In the genomic region with DNA sequence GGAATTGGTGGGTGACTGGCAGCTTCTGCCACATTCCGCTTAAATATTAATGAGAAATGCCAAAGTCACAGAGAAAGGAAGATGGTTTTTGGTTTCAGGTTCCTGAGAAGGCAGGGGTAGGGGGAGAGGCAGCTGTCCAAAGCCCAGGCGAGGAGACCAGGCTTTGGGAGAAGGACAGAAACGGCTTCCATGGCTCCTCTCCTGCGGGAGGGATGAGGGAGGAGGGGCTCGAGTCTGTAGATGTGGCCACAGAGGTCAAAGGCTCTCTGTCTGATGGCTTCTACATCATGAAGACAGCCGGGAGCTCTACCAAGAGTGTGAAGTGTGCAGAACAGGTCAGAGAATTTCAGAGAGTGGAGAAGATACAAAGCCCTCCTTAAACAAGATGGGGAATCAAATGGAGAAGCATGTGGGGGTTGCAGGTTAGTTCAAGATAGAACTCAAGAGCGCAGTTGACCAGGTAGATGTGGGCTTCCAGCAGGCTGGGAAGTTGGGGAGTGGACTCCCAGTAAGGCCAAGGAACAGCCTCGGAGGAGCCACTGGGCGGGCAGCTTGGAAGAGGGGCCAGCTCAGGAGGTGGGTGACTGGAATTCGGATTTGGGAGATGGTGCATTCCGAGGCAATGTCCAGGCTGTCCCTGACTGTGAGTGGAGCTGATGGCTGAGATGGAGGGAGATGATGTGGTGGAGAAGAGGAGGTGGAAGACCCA, we compare ENCODE assay signal across 1 cellular context.
TF ChIP-seq lines count a peak whose summit lies in the region.

No MANE protein-coding gene starts in this region.

TF ChIP-seq in liver, 16 proteins besides CTCF, POLR2A, EP300 and RAD21:
- TF ChIP-seq RXRA (IDR thresholded peaks at IDR 0.05) (no peak), HNF4A (conservative IDR thresholded peaks at IDR 0.05) (no peak), NR2F2 (IDR thresholded peaks at IDR 0.05) (no peak), TAF1 (conservative IDR thresholded peaks at IDR 0.05) (no peak), EGR1 (IDR thresholded peaks at IDR 0.05; ENCODE audit: low read depth in 2 of 2) (no peak), FOXA1 (IDR thresholded peaks at IDR 0.05) (no peak), MAX (IDR thresholded peaks at IDR 0.05) (no peak), SP1 (IDR thresholded peaks at IDR 0.05) (no peak), GABPA (IDR thresholded peaks at IDR 0.05 in 1 of 2, conservative IDR thresholded peaks at IDR 0.05 in 1 of 2) (no peak), YY1 (IDR thresholded peaks at IDR 0.05) (no peak), FOXA2 (IDR thresholded peaks at IDR 0.05) (no peak)
- TF ChIP-seq, protein P1, sequence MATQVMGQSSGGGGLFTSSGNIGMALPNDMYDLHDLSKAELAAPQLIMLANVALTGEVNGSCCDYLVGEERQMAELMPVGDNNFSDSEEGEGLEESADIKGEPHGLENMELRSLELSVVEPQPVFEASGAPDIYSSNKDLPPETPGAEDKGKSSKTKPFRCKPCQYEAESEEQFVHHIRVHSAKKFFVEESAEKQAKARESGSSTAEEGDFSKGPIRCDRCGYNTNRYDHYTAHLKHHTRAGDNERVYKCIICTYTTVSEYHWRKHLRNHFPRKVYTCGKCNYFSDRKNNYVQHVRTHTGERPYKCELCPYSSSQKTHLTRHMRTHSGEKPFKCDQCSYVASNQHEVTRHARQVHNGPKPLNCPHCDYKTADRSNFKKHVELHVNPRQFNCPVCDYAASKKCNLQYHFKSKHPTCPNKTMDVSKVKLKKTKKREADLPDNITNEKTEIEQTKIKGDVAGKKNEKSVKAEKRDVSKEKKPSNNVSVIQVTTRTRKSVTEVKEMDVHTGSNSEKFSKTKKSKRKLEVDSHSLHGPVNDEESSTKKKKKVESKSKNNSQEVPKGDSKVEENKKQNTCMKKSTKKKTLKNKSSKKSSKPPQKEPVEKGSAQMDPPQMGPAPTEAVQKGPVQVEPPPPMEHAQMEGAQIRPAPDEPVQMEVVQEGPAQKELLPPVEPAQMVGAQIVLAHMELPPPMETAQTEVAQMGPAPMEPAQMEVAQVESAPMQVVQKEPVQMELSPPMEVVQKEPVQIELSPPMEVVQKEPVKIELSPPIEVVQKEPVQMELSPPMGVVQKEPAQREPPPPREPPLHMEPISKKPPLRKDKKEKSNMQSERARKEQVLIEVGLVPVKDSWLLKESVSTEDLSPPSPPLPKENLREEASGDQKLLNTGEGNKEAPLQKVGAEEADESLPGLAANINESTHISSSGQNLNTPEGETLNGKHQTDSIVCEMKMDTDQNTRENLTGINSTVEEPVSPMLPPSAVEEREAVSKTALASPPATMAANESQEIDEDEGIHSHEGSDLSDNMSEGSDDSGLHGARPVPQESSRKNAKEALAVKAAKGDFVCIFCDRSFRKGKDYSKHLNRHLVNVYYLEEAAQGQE (IDR thresholded peaks at IDR 0.05): no peak
- TF ChIP-seq, protein P2, sequence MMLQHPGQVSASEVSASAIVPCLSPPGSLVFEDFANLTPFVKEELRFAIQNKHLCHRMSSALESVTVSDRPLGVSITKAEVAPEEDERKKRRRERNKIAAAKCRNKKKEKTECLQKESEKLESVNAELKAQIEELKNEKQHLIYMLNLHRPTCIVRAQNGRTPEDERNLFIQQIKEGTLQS (IDR thresholded peaks at IDR 0.05): no peak
